ENCODE assay signal across 5 cellular contexts in genomic region chr14:31300883-31301282, GRCh38.
"Had no signal": no experiment of that assay in that cellular context is flagged by ENCODE, and none has a peak within 500 bp of the region (broad histone marks: within the 10 kb centered on the region; RNA-seq: fewer than 3 reads in every experiment).

No MANE protein-coding gene starts in this region.

- H3K27ac ChIP-seq: GM23248 had no signal

- H3K9ac ChIP-seq: GM23248 had no signal

- H3K4me3 ChIP-seq: GM23248, K562 had no signal

- FAIRE-seq: K562 had no signal

- H2AFZ ChIP-seq: GM23248 had no signal

- DNase-seq: GOT3, HCEC 1CT, KG1 had no signal
